ENCODE assay signal across 11 cellular contexts in the genomic region with DNA sequence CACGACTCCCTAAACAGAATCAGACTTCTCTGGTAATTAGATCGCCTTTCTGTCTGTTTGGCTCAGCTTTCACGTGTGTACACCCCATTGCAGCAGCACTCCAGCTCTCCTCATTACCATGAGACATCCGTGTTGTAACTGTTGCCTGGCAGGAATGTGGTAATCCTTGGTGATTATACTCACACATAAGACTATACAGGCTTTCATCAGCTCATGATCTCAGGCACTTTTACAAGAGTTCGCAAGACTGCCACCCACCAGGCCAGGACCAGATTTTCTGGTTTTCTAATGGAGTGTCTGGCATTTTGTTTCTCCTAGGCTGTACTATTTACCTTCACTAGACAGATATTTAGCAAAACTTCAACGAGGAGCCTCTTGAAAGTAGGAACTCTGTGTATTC. TPM values are rescaled to one million over a fixed set of nuclear protein-coding genes. Genes with fewer than 3 reads are reported as not detected.
DNase-seq lines count a peak whose midpoint lies in the region; ATAC-seq and TF ChIP-seq lines count a peak whose summit lies in the region.
"Had no signal": no experiment of that assay in that cellular context is flagged by ENCODE, and none has a peak within 500 bp of the region (broad histone marks: within the 10 kb centered on the region; RNA-seq: fewer than 3 reads in every experiment).

No MANE protein-coding gene starts in this region.

- peaks cover 17% of the 10 kb centered on the region for H3K36me3 Mint-ChIP-seq in activated CD8-positive, alpha-beta T cell treated with anti-CD3 and anti-CD28 coated beads for 36 hours (ENCODE audit: low read depth)
- peaks cover 15 to 30% of the 10 kb centered on the region in 2 donors for H3K36me3 Mint-ChIP-seq in stimulated activated naive B cell treated with anti-CD40 and anti-IgM and Interleukin-4, amounts not matched to agents 10 μg/mL and 1 μg/mL and 100 μg/mL, for 72 hours

- H3K9me3 Mint-ChIP-seq in activated CD8-positive, alpha-beta T cell treated with anti-CD3 and anti-CD28 coated beads for 36 hours = no peaks in the 10 kb centered on the region
- H3K9me3 Mint-ChIP-seq in stimulated activated naive B cell treated with anti-CD40 and anti-IgM and Interleukin-4, amounts not matched to agents 10 μg/mL and 1 μg/mL and 100 μg/mL, for 72 hours = no peaks in the 10 kb centered on the region
- H3K9me3 Mint-ChIP-seq: activated naive CD4-positive, alpha-beta T cell treated with anti-CD3 and anti-CD28 coated beads, Interleukin-2, amount 10 ng/mL, durations not matched to agents 7 days and 5 days had no signal

- no peak overlapping the region for H3K4me3 ChIP-seq in RWPE2 (ENCODE audit: severe bottlenecking)
- H3K4me3 ChIP-seq: A549 had no signal

- CTCF ChIA-PET in activated CD8-positive, alpha-beta T cell treated with anti-CD3 and anti-CD28 coated beads for 36 hours (lab: Charles Lee) = interaction anchor here (1.5 kb wide), 1 partner anchor 18 kb away, joined by 3 read pairs; no protein-coding TSS in a partner anchor

- POLR2A ChIA-PET in activated CD8-positive, alpha-beta T cell treated with anti-CD3 and anti-CD28 coated beads for 36 hours (lab: Charles Lee) = interaction anchor here (1.0 to 1.1 kb wide), 2 partner anchors 9 to 15 kb away, joined by 3 read pairs; no protein-coding TSS in a partner anchor

- no peaks in the 10 kb centered on the region for H3K9me3 ChIP-seq in RWPE2 (ENCODE audit: severe bottlenecking)
- H3K9me3 ChIP-seq: A549 had no signal

- ATAC-seq in RWPE2 (ENCODE audit: low read depth) = peak; percentile 94
- ATAC-seq in activated CD8-positive, alpha-beta T cell treated with anti-CD3 and anti-CD28 coated beads for 36 hours = no peak
- no peak for ATAC-seq in stimulated activated naive B cell treated with anti-CD40 and anti-IgM and Interleukin-4, amounts not matched to agents 10 μg/mL and 1 μg/mL and 100 μg/mL, for 72 hours (replicated peaks)

- H3K36me3 ChIP-seq in RWPE2 (ENCODE audit: low read depth) = no peaks in the 10 kb centered on the region

- H3K4me3 Mint-ChIP-seq in activated CD8-positive, alpha-beta T cell treated with anti-CD3 and anti-CD28 coated beads for 36 hours = no peak overlapping the region
- no peak overlapping the region for H3K4me3 Mint-ChIP-seq in stimulated activated naive B cell treated with anti-CD40 and anti-IgM and Interleukin-4, amounts not matched to agents 10 μg/mL and 1 μg/mL and 100 μg/mL, for 72 hours
- H3K4me3 Mint-ChIP-seq: activated naive CD4-positive, alpha-beta T cell treated with anti-CD3 and anti-CD28 coated beads, Interleukin-2, amount 10 ng/mL, durations not matched to agents 7 days and 5 days had no signal

- no peak overlapping the region for H3K27ac Mint-ChIP-seq in activated CD8-positive, alpha-beta T cell treated with anti-CD3 and anti-CD28 coated beads for 36 hours
- no peak overlapping the region for H3K27ac Mint-ChIP-seq in stimulated activated naive B cell treated with anti-CD40 and anti-IgM and Interleukin-4, amounts not matched to agents 10 μg/mL and 1 μg/mL and 100 μg/mL, for 72 hours

- no peaks in the 10 kb centered on the region for H3K27me3 ChIP-seq in RWPE2 (ENCODE audit: insufficient read depth, poor library complexity, severe bottlenecking)

- peak; percentile 10 for DNase-seq in NCI-H1436 (lab: John Stamatoyannopoulos, UW)
- DNase-seq in NCI-H1436 treated with DMSO at 0.1 percent for 48 hours (lab: John Stamatoyannopoulos, UW) = no peak
- DNase-seq in RWPE2 (ENCODE audit: low spot score) = no peak
- peak; percentile 34 for DNase-seq in iPS-NIHi11 (ENCODE audit: low spot score)
- DNase-seq in stromal cell of bone marrow (ENCODE audit: low read depth) = peak; percentile 57
- no peak for DNase-seq in NCI-H187 (lab: John Stamatoyannopoulos, UW)
- no peak for DNase-seq in activated CD8-positive, alpha-beta T cell treated with anti-CD3 and anti-CD28 coated beads for 36 hours
- DNase-seq in stimulated activated naive B cell treated with anti-CD40 and anti-IgM and Interleukin-4, amounts not matched to agents 10 μg/mL and 1 μg/mL and 100 μg/mL, for 72 hours = no peak
- DNase-seq: activated naive CD4-positive, alpha-beta T cell treated with anti-CD3 and anti-CD28 coated beads, Interleukin-2, amount 10 ng/mL, durations not matched to agents 7 days and 5 days; mesendoderm had no signal

- H3K27me3 Mint-ChIP-seq in activated CD8-positive, alpha-beta T cell treated with anti-CD3 and anti-CD28 coated beads for 36 hours = no peaks in the 10 kb centered on the region
- no peaks in the 10 kb centered on the region for H3K27me3 Mint-ChIP-seq in stimulated activated naive B cell treated with anti-CD40 and anti-IgM and Interleukin-4, amounts not matched to agents 10 μg/mL and 1 μg/mL and 100 μg/mL, for 72 hours
- H3K27me3 Mint-ChIP-seq: activated naive CD4-positive, alpha-beta T cell treated with anti-CD3 and anti-CD28 coated beads, Interleukin-2, amount 10 ng/mL, durations not matched to agents 7 days and 5 days had no signal

- TF ChIP-seq CTCF in RWPE2 (IDR thresholded peaks at IDR 0.05; ENCODE audit: poor library complexity, severe bottlenecking) = no peak
- no peak for TF ChIP-seq CTCF in activated CD8-positive, alpha-beta T cell treated with anti-CD3 and anti-CD28 coated beads for 36 hours (IDR thresholded peaks at IDR 0.05)

- peaks cover 7% of the 10 kb centered on the region for H3K4me1 Mint-ChIP-seq in activated CD8-positive, alpha-beta T cell treated with anti-CD3 and anti-CD28 coated beads for 36 hours (ENCODE audit: low read depth)
- H3K4me1 Mint-ChIP-seq in stimulated activated naive B cell treated with anti-CD40 and anti-IgM and Interleukin-4, amounts not matched to agents 10 μg/mL and 1 μg/mL and 100 μg/mL, for 72 hours = no peaks in the 10 kb centered on the region

- peak overlapping the region; percentile 10 for H3K27ac ChIP-seq in RWPE2 (ENCODE audit: poor library complexity, severe bottlenecking)
- H3K27ac ChIP-seq: A549 had no signal

- intact Hi-C loops in activated CD8-positive, alpha-beta T cell treated with anti-CD3 and anti-CD28 coated beads for 36 hours (cut with micrococcal nuclease) = no loop called here

- H3K4me1 ChIP-seq in RWPE2 (ENCODE audit: insufficient read depth, poor library complexity, severe bottlenecking) = peaks cover 11% of the 10 kb centered on the region

RNA-seq across cellular contexts. Expression of a gene that starts 50.2 kb away (rescaled TPM):
- total RNA-seq in activated CD8-positive, alpha-beta T cell treated with anti-CD3 and anti-CD28 coated beads for 36 hours = 10 to 100 TPM in 1 of 2 experiments, 1 to 10 TPM in 1; 8.3 to 10.1 TPM

Comparison
In these comparisons a context has a peak if more than half of its experiments do, and no peak if none do; other contexts are left out.
1. DNase-seq: peak in NCI-H1436 (single experiment), iPS-NIHi11 (single experiment) and stromal cell of bone marrow (single experiment); none in NCI-H1436 treated with DMSO at 0.1 percent for 48 hours (single experiment), RWPE2 (single experiment), NCI-H187 (0 of 2), activated CD8-positive, alpha-beta T cell treated with anti-CD3 and anti-CD28 coated beads for 36 hours (single experiment) and stimulated activated naive B cell treated with anti-CD40 and anti-IgM and Interleukin-4, amounts not matched to agents 10 μg/mL and 1 μg/mL and 100 μg/mL, for 72 hours (single experiment).